Comparison of ENCODE assay signal across 13 cellular contexts in the genomic region with DNA sequence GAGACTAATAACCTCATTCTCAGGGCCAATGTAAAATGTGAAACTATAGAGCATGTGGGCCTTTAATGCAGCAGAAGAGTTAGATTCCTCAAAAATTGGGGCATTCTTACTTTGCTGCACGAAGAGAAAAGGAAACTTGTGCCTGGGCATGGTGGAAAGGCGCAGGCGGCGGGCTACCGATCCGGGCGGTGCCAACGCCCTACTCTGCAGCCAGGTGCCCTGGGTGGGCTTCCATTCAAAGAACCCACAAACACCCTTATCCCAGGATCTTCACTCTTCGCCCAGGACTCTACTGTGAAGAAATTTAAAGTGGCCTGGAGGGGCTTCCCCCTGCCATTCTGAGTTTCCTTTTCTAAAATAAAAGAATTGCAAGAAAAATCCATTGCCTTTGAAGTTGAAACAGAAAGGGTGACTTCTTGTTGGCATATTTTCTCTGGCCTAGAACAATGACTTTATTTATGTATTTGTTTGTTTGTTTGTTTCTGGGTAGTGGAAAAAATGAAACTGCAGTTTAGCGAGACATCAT.
DNase-seq lines count a peak whose midpoint lies in the region; ATAC-seq and TF ChIP-seq lines count a peak whose summit lies in the region.
"Had no signal": no experiment of that assay in that cellular context is flagged by ENCODE, and none has a peak within 500 bp of the region (broad histone marks: within the 10 kb centered on the region; RNA-seq: fewer than 3 reads in every experiment).

No MANE protein-coding gene starts in this region.

- dilution Hi-C loops in mammary epithelial cell (cut with HindIII; ENCODE audit: low sequenced_read_pairs): no loop called here

- H3K27ac ChIP-seq in mammary epithelial cell (ENCODE audit: insufficient read depth, low read depth, low read length) (no peak overlapping the region), mesendoderm (ENCODE audit: low read depth, low read length) (no peak overlapping the region), upper lobe of left lung (no peak overlapping the region)

- CTCF ChIA-PET in activated naive CD4-positive, alpha-beta T cell treated with anti-CD3 and anti-CD28 coated beads, Interleukin-2, amount 10 ng/mL, durations not matched to agents 7 days and 5 days (lab: Charles Lee): interaction anchor here (1.3 kb wide), 1 partner anchor 538 kb away, joined by 3 read pairs; no protein-coding TSS in a partner anchor
- CTCF ChIA-PET in mammary epithelial cell (lab: Charles Lee; ENCODE audit: low non-redundant PET): no interaction called here

- no peaks in the 10 kb centered on the region for H4K20me1 ChIP-seq in mammary epithelial cell (ENCODE audit: insufficient read depth, low read length)

- no TSS peak for BruUV-seq in mammary epithelial cell (replicated peaks; lab: Mats Ljungman, UMichigan)

- ATAC-seq in upper lobe of left lung (ENCODE audit: low FRiP score in 2 of 2) (no peak), HG02798 (IDR thresholded peaks at IDR 0.05; ENCODE audit: poor library complexity, unreplicated experiment) (no peak), HG02870 (IDR thresholded peaks at IDR 0.05; ENCODE audit: unreplicated experiment) (no peak)

- H3K79me2 ChIP-seq in mammary epithelial cell (ENCODE audit: insufficient read depth, low read length): no peaks in the 10 kb centered on the region
- no peaks in the 10 kb centered on the region for H3K79me2 ChIP-seq in mesendoderm (ENCODE audit: control insufficient read depth, insufficient read depth, low read length)

- no peak overlapping the region for H2BK15ac ChIP-seq in mesendoderm (replicated peaks; ENCODE audit: low read depth)

- H3K79me1 ChIP-seq in mesendoderm (ENCODE audit: low read length): no peaks in the 10 kb centered on the region

- peaks cover 20% of the 10 kb centered on the region for H3K4me1 Mint-ChIP-seq in activated naive CD4-positive, alpha-beta T cell treated with anti-CD3 and anti-CD28 coated beads, Interleukin-2, amount 10 ng/mL, durations not matched to agents 7 days and 5 days
- peaks cover 11% of the 10 kb centered on the region for H3K4me1 Mint-ChIP-seq in T-helper 2 cell treated with Interferon-gamma antibody and Interleukin-4, amounts not matched to agents 5 μg/mL and 100 μg/mL, for 36 hours (ENCODE audit: low read depth)

- H3K56ac ChIP-seq in mesendoderm (ENCODE audit: low read length): no peak overlapping the region

- H3K27me3 ChIP-seq in mammary epithelial cell (ENCODE audit: insufficient read depth, low read length) (peaks cover 12% of the 10 kb centered on the region), mesendoderm (ENCODE audit: insufficient read depth, low read length, poor library complexity) (peaks cover 36% of the 10 kb centered on the region), upper lobe of left lung (peaks cover 0 to 5% (median 0%) of the 10 kb centered on the region in 4 donors)

- no peak overlapping the region for H3K4me3 ChIP-seq in mammary epithelial cell (replicated peaks in 1 of 3; ENCODE audit: insufficient read depth in 1 of 3, low read depth in 2 of 3, low read length in 3 of 3)
- H3K4me3 ChIP-seq in mesendoderm (ENCODE audit: low read length): no peak overlapping the region
- peak overlapping the region in 3 of 4 donors; percentile 38 to 57 (median 46) for H3K4me3 ChIP-seq in upper lobe of left lung

- intact Hi-C loops in mammary epithelial cell (cut with micrococcal nuclease): loop anchor here (5.0 kb wide), 2 partner anchors 601 to 721 kb away; no protein-coding TSS in a partner anchor

- peaks cover 10% of the 10 kb centered on the region for H3K27me3 Mint-ChIP-seq in activated naive CD4-positive, alpha-beta T cell treated with anti-CD3 and anti-CD28 coated beads, Interleukin-2, amount 10 ng/mL, durations not matched to agents 7 days and 5 days
- H3K27me3 Mint-ChIP-seq in T-helper 2 cell treated with Interferon-gamma antibody and Interleukin-4, amounts not matched to agents 5 μg/mL and 100 μg/mL, for 36 hours (ENCODE audit: low read depth): peaks cover 31% of the 10 kb centered on the region

- WGBS in mammary epithelial cell (ENCODE audit: low coverage, missing lambda C conversion rate): 63% methylated on average over 5 of the region's 10 CpGs
- no CpG with 5 or more reads among the region's 10 CpGs for whole genome bisulfite sequencing in mesendoderm (ENCODE audit: extremely low coverage, insufficient coverage, low lambda C conversion rate)
- WGBS in upper lobe of left lung, 2 donors: 48 to 57% methylated on average over 10 of the region's 10 CpGs

- no peak overlapping the region for H2AK5ac ChIP-seq in mesendoderm (ENCODE audit: low read length)

- TF ChIP-seq POLR2A in upper lobe of left lung (IDR thresholded peaks at IDR 0.05): no peak

- H3K9ac ChIP-seq in mammary epithelial cell (ENCODE audit: insufficient read depth, low read length) (no peak overlapping the region), mesendoderm (ENCODE audit: low read length) (no peak overlapping the region)

- DNase-seq in activated naive CD4-positive, alpha-beta T cell treated with anti-CD3 and anti-CD28 coated beads, Interleukin-2, amount 10 ng/mL, durations not matched to agents 7 days and 5 days: no peak
- no peak for DNase-seq in activated naive CD4-positive, alpha-beta T cell treated with anti-CD3 and anti-CD28 coated beads, Interleukin-2, amount 50 U/mL, for 16 hours
- no peak for DNase-seq in mammary epithelial cell
- DNase-seq in mesendoderm: peak; percentile 0
- peak in 1 of 2 donors; percentile 50 for DNase-seq in upper lobe of left lung
- DNase-seq in T-helper 2 cell treated with Interferon-gamma antibody and Interleukin-4, amounts not matched to agents 5 μg/mL and 100 μg/mL, for 36 hours (ENCODE audit: low spot score): no peak
- DNase-seq: activated CD4-positive, alpha-beta T cell treated with anti-CD3 and anti-CD28 coated beads for 1 hour; activated naive CD4-positive, alpha-beta T cell; DND-41; effector CD8-positive, alpha-beta T cell; NCI-H1436 had no signal

- no peak overlapping the region for H3K4me3 Mint-ChIP-seq in activated naive CD4-positive, alpha-beta T cell treated with anti-CD3 and anti-CD28 coated beads, Interleukin-2, amount 10 ng/mL, durations not matched to agents 7 days and 5 days
- H3K4me3 Mint-ChIP-seq in T-helper 2 cell treated with Interferon-gamma antibody and Interleukin-4, amounts not matched to agents 5 μg/mL and 100 μg/mL, for 36 hours: no peak overlapping the region

- H3K18ac ChIP-seq in mesendoderm (ENCODE audit: low read length): no peak overlapping the region

- no peak overlapping the region for H4K8ac ChIP-seq in mesendoderm (ENCODE audit: low read depth, low read length)

- no peak overlapping the region for H2BK5ac ChIP-seq in mesendoderm (ENCODE audit: low read length)

- H3K4ac ChIP-seq in mesendoderm (ENCODE audit: low read depth, low read length): no peak overlapping the region

- H3K9me3 ChIP-seq in mammary epithelial cell (replicated peaks; ENCODE audit: insufficient read depth, low read length) (no peaks in the 10 kb centered on the region), upper lobe of left lung (no peaks in the 10 kb centered on the region)

- H3K4me1 ChIP-seq in mammary epithelial cell (ENCODE audit: insufficient read depth, low read length) (peaks cover 21% of the 10 kb centered on the region), mesendoderm (ENCODE audit: control insufficient read depth, low read depth, low read length) (peaks cover 4% of the 10 kb centered on the region), upper lobe of left lung (peaks cover 16 to 56% (median 31%) of the 10 kb centered on the region in 4 donors)

- no peaks in the 10 kb centered on the region for H3K9me3 Mint-ChIP-seq in activated naive CD4-positive, alpha-beta T cell treated with anti-CD3 and anti-CD28 coated beads, Interleukin-2, amount 10 ng/mL, durations not matched to agents 7 days and 5 days
- no peaks in the 10 kb centered on the region for H3K9me3 Mint-ChIP-seq in T-helper 2 cell treated with Interferon-gamma antibody and Interleukin-4, amounts not matched to agents 5 μg/mL and 100 μg/mL, for 36 hours

- H3K23ac ChIP-seq in mesendoderm (ENCODE audit: low read length): no peak overlapping the region

- TF ChIP-seq CTCF in mammary epithelial cell (conservative IDR thresholded peaks at IDR 0.05 in 1 of 2, IDR thresholded peaks at IDR 0.05 in 1 of 2; ENCODE audit: extremely low read depth in 1 of 2, insufficient read depth in 1 of 2, low read depth in 1 of 2, low read length in 2 of 2): no peak
- TF ChIP-seq CTCF in upper lobe of left lung (IDR thresholded peaks at IDR 0.05): no peak

- peak overlapping the region; percentile 17 for H2AFZ ChIP-seq in mammary epithelial cell (ENCODE audit: low read depth, low read length)

- H3K36me3 ChIP-seq in mammary epithelial cell (ENCODE audit: insufficient read depth, low read length) (no peaks in the 10 kb centered on the region), mesendoderm (ENCODE audit: control insufficient read depth, insufficient read depth, low read length) (no peaks in the 10 kb centered on the region), upper lobe of left lung (no peaks in the 10 kb centered on the region)

- peaks cover 6% of the 10 kb centered on the region for H3K36me3 Mint-ChIP-seq in activated naive CD4-positive, alpha-beta T cell treated with anti-CD3 and anti-CD28 coated beads, Interleukin-2, amount 10 ng/mL, durations not matched to agents 7 days and 5 days
- H3K36me3 Mint-ChIP-seq in T-helper 2 cell treated with Interferon-gamma antibody and Interleukin-4, amounts not matched to agents 5 μg/mL and 100 μg/mL, for 36 hours (ENCODE audit: low read depth): no peaks in the 10 kb centered on the region

- peak overlapping the region; percentile 53 for H3K27ac Mint-ChIP-seq in activated naive CD4-positive, alpha-beta T cell treated with anti-CD3 and anti-CD28 coated beads, Interleukin-2, amount 10 ng/mL, durations not matched to agents 7 days and 5 days
- H3K27ac Mint-ChIP-seq in T-helper 2 cell treated with Interferon-gamma antibody and Interleukin-4, amounts not matched to agents 5 μg/mL and 100 μg/mL, for 36 hours: no peak overlapping the region

- H3K4me2 ChIP-seq in mammary epithelial cell (ENCODE audit: insufficient read depth, low read depth, low read length): no peak overlapping the region
- no peak overlapping the region for H3K4me2 ChIP-seq in mesendoderm (ENCODE audit: low read length)

- no peak for TF ChIP-seq EP300 in upper lobe of left lung (IDR thresholded peaks at IDR 0.05)

- no peak overlapping the region for H4K5ac ChIP-seq in mesendoderm (ENCODE audit: low read length)

- H2BK120ac ChIP-seq in mesendoderm (ENCODE audit: low read depth, low read length): no peak overlapping the region

- in situ Hi-C loops in mammary epithelial cell (cut with MboI; ENCODE audit: low sequenced_read_pairs in 2 of 2): loop anchor here (10.0 to 25.0 kb wide), 2 partner anchors 544 to 719 kb away; no protein-coding TSS in a partner anchor

Comparison
In these comparisons a context has a peak if more than half of its experiments do, and no peak if none do; other contexts are left out.
1. H3K4me3 ChIP-seq: peak in upper lobe of left lung (3 of 4); none in mammary epithelial cell (0 of 3) and mesendoderm (single experiment).